In the genomic region with DNA sequence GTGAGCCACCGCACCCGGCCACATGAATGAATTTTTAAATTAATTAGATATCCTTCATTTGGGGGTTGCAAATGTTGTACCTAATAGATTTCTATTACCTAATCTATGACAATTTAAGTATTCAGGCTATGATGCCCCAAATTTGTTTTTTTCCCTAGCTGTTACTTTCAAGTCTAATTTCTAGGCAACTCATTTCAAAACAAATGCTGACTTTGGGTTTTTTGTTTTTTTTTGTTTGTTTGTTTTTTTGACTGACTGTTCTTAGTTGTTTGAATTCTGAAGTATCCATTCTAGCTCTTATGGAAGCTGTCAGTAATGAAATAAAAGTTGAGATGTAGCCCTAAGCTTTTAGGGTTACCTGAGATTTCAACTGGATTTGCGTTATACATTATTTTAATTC, we compare ENCODE assay signal across 7 cellular contexts.
"Had no signal": no experiment of that assay in that cellular context is flagged by ENCODE, and none has a peak within 500 bp of the region (broad histone marks: within the 10 kb centered on the region; RNA-seq: fewer than 3 reads in every experiment).

No MANE protein-coding gene starts in this region.

- H2AFZ ChIP-seq: GM23338 had no signal

- H3K4me3 ChIP-seq: GM23338 had no signal

- FAIRE-seq: H1, H54 had no signal

- H3K27ac ChIP-seq: HL-60 had no signal

- ATAC-seq: GM23338 had no signal

- H3K4me2 ChIP-seq: GM23338 had no signal

- DNase-seq: H9, HCEC 1CT, KG1 had no signal
